9 cellular contexts compared by ENCODE assay signal in genomic region chrX:103329991-103330390, GRCh38. TPM values are rescaled to one million over a fixed set of nuclear protein-coding genes. Genes with fewer than 3 reads are reported as not detected.
DNase-seq lines count a peak whose midpoint lies in the region; ATAC-seq, FAIRE-seq and TF ChIP-seq lines count a peak whose summit lies in the region.
"Had no signal": no experiment of that assay in that cellular context is flagged by ENCODE, and none has a peak within 500 bp of the region (broad histone marks: within the 10 kb centered on the region; RNA-seq: fewer than 3 reads in every experiment).

TCEAL7 (plus strand) TSS chrX:103330239; CDS start chrX:103331404, 1,165 bp downstream.

- H3K9me3 ChIP-seq in neural progenitor cell (ENCODE audit: low read depth) = no peaks in the 10 kb centered on the region

- no peaks in the 10 kb centered on the region for H3K79me2 ChIP-seq in neural progenitor cell (ENCODE audit: low read depth)

- no peaks in the 10 kb centered on the region for H4K20me1 ChIP-seq in neural progenitor cell (ENCODE audit: low read depth)

- no peak for ATAC-seq in GM19023 (IDR thresholded peaks at IDR 0.05; ENCODE audit: unreplicated experiment)
- no peak for ATAC-seq in activated naive CD4-positive, alpha-beta T cell treated with anti-CD3 and anti-CD28 coated beads, Interleukin-2, amount 50 U/mL, for 72 hours

- H3K36me3 ChIP-seq in neural progenitor cell = no peaks in the 10 kb centered on the region

- TF ChIP-seq CTCF in WI38 (IDR thresholded peaks at IDR 0.05; ENCODE audit: low read depth, low read length) = no peak
- no peak for TF ChIP-seq CTCF in neural progenitor cell (IDR thresholded peaks at IDR 0.05)

- peaks cover 2% of the 10 kb centered on the region for H3K27me3 Mint-ChIP-seq in neural progenitor cell (ENCODE audit: insufficient read depth, low read depth)

- peak within 1 kb of the TSS; percentile 45 for H2AFZ ChIP-seq in neural progenitor cell (replicated peaks)

- H3K4me2 ChIP-seq in neural progenitor cell = peak within 1 kb of the TSS; percentile 69

- H3K4me3 ChIP-seq in WI38 (ENCODE audit: low read depth, low read length) (peak within 1 kb of the TSS; percentile 55), neural progenitor cell (peak within 1 kb of the TSS; percentile 42)

- peak within 1 kb of the TSS; percentile 47 for H3K27ac Mint-ChIP-seq in neural progenitor cell
- no peak within 1 kb of the TSS for H3K27ac Mint-ChIP-seq in activated naive CD4-positive, alpha-beta T cell treated with anti-CD3 and anti-CD28 coated beads, Interleukin-2, amount 50 U/mL, for 72 hours
- H3K27ac Mint-ChIP-seq: CD14-positive monocyte had no signal

- H3F3A ChIP-seq in neural progenitor cell (ENCODE audit: low read depth) = peaks cover 9% of the 10 kb centered on the region

- DNase-seq in AG08395 (ENCODE audit: low spot score) (peak; percentile 17), glomerular visceral epithelial cell (ENCODE audit: extremely low spot score) (peak; percentile 26), neural progenitor cell (ENCODE audit: low spot score) (peak; percentile 33), foreskin melanocyte (no peak), GM12891 (ENCODE audit: insufficient read length, low spot score) (no peak)
- DNase-seq in activated naive CD4-positive, alpha-beta T cell treated with anti-CD3 and anti-CD28 coated beads, Interleukin-2, amount 50 U/mL, for 72 hours (ENCODE audit: low spot score in 2 of 2) = no peak

- H3K9me3 Mint-ChIP-seq in neural progenitor cell = no peaks in the 10 kb centered on the region
- H3K9me3 Mint-ChIP-seq in activated naive CD4-positive, alpha-beta T cell treated with anti-CD3 and anti-CD28 coated beads, Interleukin-2, amount 50 U/mL, for 72 hours = no peaks in the 10 kb centered on the region

- H3K4me1 Mint-ChIP-seq in neural progenitor cell = peaks cover 32% of the 10 kb centered on the region

- H3K36me3 Mint-ChIP-seq in neural progenitor cell = no peaks in the 10 kb centered on the region
- H3K36me3 Mint-ChIP-seq in activated naive CD4-positive, alpha-beta T cell treated with anti-CD3 and anti-CD28 coated beads, Interleukin-2, amount 50 U/mL, for 72 hours = no peaks in the 10 kb centered on the region
- H3K36me3 Mint-ChIP-seq: CD14-positive monocyte had no signal

- H3K4me1 ChIP-seq in neural progenitor cell = peaks cover 6% of the 10 kb centered on the region

- H3K27me3 ChIP-seq in neural progenitor cell = no peaks in the 10 kb centered on the region

- TF ChIP-seq POLR2A in GM12891 (IDR thresholded peaks at IDR 0.05; ENCODE audit: low read depth, low read length) = no peak

- no peak for FAIRE-seq in GM12891 (lab: Jason Lieb, UNC)

- peak within 1 kb of the TSS; percentile 5 for H3K27ac ChIP-seq in neural progenitor cell

- H3K9ac ChIP-seq in neural progenitor cell = no peak within 1 kb of the TSS

- peak within 1 kb of the TSS; percentile 85 for H3K4me3 Mint-ChIP-seq in neural progenitor cell

TF ChIP-seq in GM12891, 5 proteins besides CTCF, POLR2A, EP300 and RAD21:
- TF ChIP-seq SPI1 (IDR thresholded peaks at IDR 0.05; ENCODE audit: low read depth, low read length) (no peak), POLR2AphosphoS5 (IDR thresholded peaks at IDR 0.05; ENCODE audit: low read depth, low read length) (no peak), TAF1 (IDR thresholded peaks at IDR 0.05; ENCODE audit: low read depth, low read length) (no peak), PAX5 (IDR thresholded peaks at IDR 0.05; ENCODE audit: insufficient read depth, low read length, severe bottlenecking) (no peak), POU2F2 (IDR thresholded peaks at IDR 0.05; ENCODE audit: low read depth, low read length) (no peak)

RNA-seq across cellular contexts. Expression of gene TCEAL7, which starts in this region (rescaled TPM):
- 30.8 and 34.3 TPM in 2 replicates for total RNA-seq in neural progenitor cell (ENCODE audit: low replicate concordance)
- polyA plus RNA-seq in GM12891 (2012; ENCODE audit: low read depth, missing spikeins) = not detected
- total RNA-seq in activated naive CD4-positive, alpha-beta T cell treated with anti-CD3 and anti-CD28 coated beads, Interleukin-2, amount 50 U/mL, for 72 hours = not detected
- polyA plus RNA-seq: CD14-positive monocyte had no signal

Comparison
In these comparisons a context has a peak if more than half of its experiments do, and no peak if none do; other contexts are left out.
1. RNA of gene TCEAL7 (total RNA-seq): 30.8 to 34.3 TPM in neural progenitor cell; not detected in activated naive CD4-positive, alpha-beta T cell treated with anti-CD3 and anti-CD28 coated beads, Interleukin-2, amount 50 U/mL, for 72 hours; every median in the first group is over 10 times any median in the second.
2. DNase-seq: peak in AG08395 (single experiment), glomerular visceral epithelial cell (single experiment) and neural progenitor cell (single experiment); none in foreskin melanocyte (single experiment), GM12891 (single experiment) and activated naive CD4-positive, alpha-beta T cell treated with anti-CD3 and anti-CD28 coated beads, Interleukin-2, amount 50 U/mL, for 72 hours (0 of 2).